22 cellular contexts compared by ENCODE assay signal in the genomic region with DNA sequence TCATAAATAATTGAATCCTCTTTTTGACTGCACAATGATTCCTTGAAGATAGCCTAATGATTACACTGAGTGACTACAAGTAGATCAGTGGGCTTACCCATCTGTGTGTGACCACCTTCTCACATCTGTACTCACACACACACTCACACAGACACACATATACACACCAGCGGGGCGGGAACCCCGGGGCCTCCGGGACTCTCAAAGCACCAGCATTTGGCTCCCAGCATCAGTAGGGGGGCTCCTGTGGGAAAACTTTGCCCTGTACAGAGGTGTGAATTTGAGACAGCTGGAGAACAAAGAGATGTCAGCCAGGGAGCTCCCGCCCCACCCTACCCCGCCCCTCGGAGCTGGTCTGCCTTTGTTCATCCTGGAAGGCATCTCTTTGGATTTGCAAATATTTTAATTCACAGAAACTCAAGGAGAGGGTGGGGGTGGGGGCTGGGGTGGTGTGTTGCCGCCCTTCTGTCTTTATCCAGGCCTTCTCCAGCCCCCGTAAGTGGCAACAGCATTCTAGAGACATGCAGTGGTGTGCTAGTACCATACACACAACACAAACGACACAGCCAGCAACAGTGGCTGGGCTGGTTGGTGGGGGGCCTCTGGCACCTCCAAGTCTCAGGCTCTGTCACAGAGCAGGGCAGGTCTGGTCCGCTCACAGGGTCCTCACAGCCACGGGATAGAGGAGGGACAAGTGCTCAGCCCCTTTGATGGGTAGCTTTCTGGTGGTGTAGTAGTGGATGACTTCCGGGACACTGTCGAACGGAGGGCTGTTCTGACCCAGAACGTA. TPM values are rescaled to one million over a fixed set of nuclear protein-coding genes. Genes with fewer than 3 reads are reported as not detected.
DNase-seq lines count a peak whose midpoint lies in the region; ATAC-seq, FAIRE-seq and TF ChIP-seq lines count a peak whose summit lies in the region.
"Had no signal": no experiment of that assay in that cellular context is flagged by ENCODE, and none has a peak within 500 bp of the region (broad histone marks: within the 10 kb centered on the region; RNA-seq: fewer than 3 reads in every experiment).

No MANE protein-coding gene starts in this region.

- H3K9ac ChIP-seq in neural progenitor cell, result no peak overlapping the region

- H3K27me3 ChIP-seq in bronchial epithelial cell (ENCODE audit: control insufficient read depth, insufficient read depth, low read length) (no peaks in the 10 kb centered on the region), neural progenitor cell (no peaks in the 10 kb centered on the region), MG63 (no peaks in the 10 kb centered on the region)
- H3K27me3 ChIP-seq: Peyer's patch, SJSA1 had no signal

- peaks cover 43% of the 10 kb centered on the region for H3K4me1 ChIP-seq in neural progenitor cell
- H3K4me1 ChIP-seq: Peyer's patch, SJSA1 had no signal

- no peak overlapping the region for H2AFZ ChIP-seq in neural progenitor cell (replicated peaks)

- peaks cover 13% of the 10 kb centered on the region for H3K36me3 ChIP-seq in bronchial epithelial cell (ENCODE audit: control insufficient read depth, insufficient read depth, low read length)
- no peaks in the 10 kb centered on the region for H3K36me3 ChIP-seq in neural progenitor cell
- peaks cover 5% of the 10 kb centered on the region for H3K36me3 ChIP-seq in MG63

- peak overlapping the region; percentile 85 for H3K27ac Mint-ChIP-seq in neural progenitor cell
- H3K27ac Mint-ChIP-seq: CD4-positive, CD25-positive, alpha-beta regulatory T cell had no signal

- no peak for TF ChIP-seq CTCF in bronchial epithelial cell (IDR thresholded peaks at IDR 0.05; ENCODE audit: insufficient read depth, low read length, severe bottlenecking)
- no peak for TF ChIP-seq CTCF in neural progenitor cell (IDR thresholded peaks at IDR 0.05)

- no peaks in the 10 kb centered on the region for H3K79me2 ChIP-seq in neural progenitor cell (ENCODE audit: low read depth)

- H3F3A ChIP-seq in neural progenitor cell (ENCODE audit: low read depth), result peaks cover 5% of the 10 kb centered on the region

- H4K20me1 ChIP-seq in neural progenitor cell (ENCODE audit: low read depth), result no peaks in the 10 kb centered on the region

- H3K4me3 ChIP-seq in bronchial epithelial cell (ENCODE audit: low read depth, low read length) (no peak overlapping the region), neural progenitor cell (no peak overlapping the region), MG63 (no peak overlapping the region)
- H3K4me3 ChIP-seq: Peyer's patch, SJSA1 had no signal

- peaks cover 3% of the 10 kb centered on the region for H3K36me3 Mint-ChIP-seq in neural progenitor cell
- H3K36me3 Mint-ChIP-seq: CD4-positive, CD25-positive, alpha-beta regulatory T cell had no signal

- H3K4me3 Mint-ChIP-seq in neural progenitor cell, result no peak overlapping the region
- H3K4me3 Mint-ChIP-seq: CD4-positive, CD25-positive, alpha-beta regulatory T cell had no signal

- DNase-seq in cardiac septum (ENCODE audit: low spot score) (peak; percentile 55), left cardiac atrium (no peak), bronchial epithelial cell (ENCODE audit: low read depth) (no peak), neural progenitor cell (ENCODE audit: low spot score) (no peak), MG63 (no peak), NCI-H146 treated with DMSO at 0.1 percent for 48 hours (lab: John Stamatoyannopoulos, UW; ENCODE audit: unreplicated experiment) (no peak), hippocampal formation (lab: John Stamatoyannopoulos, UW) (no peak)
- DNase-seq: CD4-positive, CD25-positive, alpha-beta regulatory T cell; COR-L47; DMS 273 treated with DMSO at 0.1 percent for 48 hours; DMS79 treated with DMSO at 0.1 percent for 48 hours; KG1; NCI-H1105; NCI-H1694; NCI-H2107; NCI-H2227 treated with DMSO at 0.1 percent for 48 hours; NCI-H510A; NCI-H774 had no signal

- H3K27me3 Mint-ChIP-seq in neural progenitor cell (ENCODE audit: insufficient read depth, low read depth), result peaks cover 5% of the 10 kb centered on the region
- H3K27me3 Mint-ChIP-seq: CD4-positive, CD25-positive, alpha-beta regulatory T cell had no signal

- no peak overlapping the region for H3K4me2 ChIP-seq in neural progenitor cell

- FAIRE-seq in bronchial epithelial cell (lab: Jason Lieb, UNC), result peak; percentile 23
- FAIRE-seq: H54 had no signal

- H3K9me3 ChIP-seq in neural progenitor cell (ENCODE audit: low read depth), result no peaks in the 10 kb centered on the region
- H3K9me3 ChIP-seq in MG63, result no peaks in the 10 kb centered on the region
- H3K9me3 ChIP-seq: Peyer's patch, SJSA1 had no signal

- intact Hi-C loops in cardiac septum (cut with DNase I) (loop anchor here (5.0 kb wide), 1 partner anchor 38 kb away; no protein-coding TSS in a partner anchor), left cardiac atrium (cut with DNase I) (loop anchor here in 1 of 2 donors (5.0 kb wide), 1 partner anchor 148 kb away; a partner anchor contains a TSS)

- ATAC-seq in left cardiac atrium, result no peak
- ATAC-seq: Right ventricle myocardium inferior had no signal

- no peak overlapping the region for H3K27ac ChIP-seq in neural progenitor cell
- H3K27ac ChIP-seq: Peyer's patch, SJSA1 had no signal

- H3K4me1 Mint-ChIP-seq in neural progenitor cell, result peaks cover 51% of the 10 kb centered on the region

- H3K9me3 Mint-ChIP-seq in neural progenitor cell, result no peaks in the 10 kb centered on the region
- H3K9me3 Mint-ChIP-seq: CD4-positive, CD25-positive, alpha-beta regulatory T cell had no signal

RNA-seq across cellular contexts. Expression of a gene that starts 15.4 kb away (rescaled TPM):
- total RNA-seq in cardiac septum (29.0 TPM), left cardiac atrium (10 to 100 TPM; 30.2 to 30.3 TPM), bronchial epithelial cell (63.7 and 99.2 TPM in 2 replicates), neural progenitor cell (ENCODE audit: low replicate concordance) (22.6 and 24.6 TPM in 2 replicates)
- total RNA-seq in MG63 (2014; rRNA removed; shearing (Covaris generic); ENCODE audit: low replicate concordance), result 9.0 and 15.9 TPM in 2 replicates
